In genomic region chr4:147928400-147928799, GRCh38 we compare ENCODE assay signal across 20 cellular contexts.
DNase-seq lines count a peak whose midpoint lies in the region; ATAC-seq and TF ChIP-seq lines count a peak whose summit lies in the region.
"Had no signal": no experiment of that assay in that cellular context is flagged by ENCODE, and none has a peak within 500 bp of the region (broad histone marks: within the 10 kb centered on the region; RNA-seq: fewer than 3 reads in every experiment).

No MANE protein-coding gene starts in this region.

- POLR2A ChIA-PET in CD4-positive, alpha-beta T cell (lab: Charles Lee) = no interaction called here

- CTCF ChIA-PET in CD4-positive, alpha-beta T cell (lab: Charles Lee) = no interaction called here

- no peak overlapping the region for H3K4me3 Mint-ChIP-seq in nephron progenitor cell
- H3K4me3 Mint-ChIP-seq in CD4-positive, alpha-beta T cell = no peak overlapping the region
- H3K4me3 Mint-ChIP-seq: activated CD4-positive, alpha-beta memory T cell treated with anti-CD3 and anti-CD28 coated beads, Interleukin-2, amount 10 ng/mL, durations not matched to agents 7 days and 5 days; activated naive CD8-positive, alpha-beta T cell treated with anti-CD3 and anti-CD28 coated beads for 36 hours; activated T-cell treated with anti-CD3 and anti-CD28 coated beads, Interleukin-2, amount 50 U/mL, for 72 hours; endodermal cell had no signal

- peak; percentile 24 for DNase-seq in AG09309 (ENCODE audit: low read depth)
- peak; percentile 1 for DNase-seq in HT-29 (ENCODE audit: low spot score)
- DNase-seq in dermis microvascular lymphatic vessel endothelial cell (ENCODE audit: low read depth in 2 of 2) = peak; percentile 55 to 85
- no peak for DNase-seq in nephron progenitor cell
- no peak for DNase-seq in CD4-positive, alpha-beta T cell
- DNase-seq in erythroblast (lab: John Stamatoyannopoulos, UW) = no peak
- no peak for DNase-seq in NCI-H774 (lab: John Stamatoyannopoulos, UW)
- DNase-seq in T-helper 2 cell = no peak
- DNase-seq: activated CD4-positive, alpha-beta memory T cell treated with anti-CD3 and anti-CD28 coated beads, Interleukin-2, amount 10 ng/mL, durations not matched to agents 7 days and 5 days; activated naive CD8-positive, alpha-beta T cell treated with anti-CD3 and anti-CD28 coated beads for 36 hours; activated T-cell treated with anti-CD3 and anti-CD28 coated beads, Interleukin-2, amount 50 U/mL, for 72 hours; endodermal cell; midbrain; NCI-H2081; NCI-H510A treated with DMSO at 0.1 percent for 48 hours; OCI-M1; stimulated activated CD4-positive, alpha-beta T cell treated with anti-CD3 and anti-CD28 coated beads, Interleukin-2, amount 100 ng/mL, for 48 hours had no signal

- no peak for TF ChIP-seq CTCF in AG09309 (IDR thresholded peaks at IDR 0.05; ENCODE audit: control insufficient read depth, insufficient read depth, low read depth, low read length, missing control alignments)
- TF ChIP-seq CTCF in nephron progenitor cell (IDR thresholded peaks at IDR 0.05) = no peak
- TF ChIP-seq CTCF in CD4-positive, alpha-beta T cell (IDR thresholded peaks at IDR 0.05) = no peak

- no peaks in the 10 kb centered on the region for H3K9me3 ChIP-seq in CD4-positive, alpha-beta T cell (ENCODE audit: control insufficient read depth, low read length)
- H3K9me3 ChIP-seq: BLaER1 had no signal

- H3K36me3 Mint-ChIP-seq in nephron progenitor cell (ENCODE audit: low read depth) = peaks cover 26% of the 10 kb centered on the region
- no peaks in the 10 kb centered on the region for H3K36me3 Mint-ChIP-seq in CD4-positive, alpha-beta T cell (ENCODE audit: low read depth)

- H3K27me3 Mint-ChIP-seq in nephron progenitor cell (ENCODE audit: low read depth, poor library complexity) = no peaks in the 10 kb centered on the region
- H3K27me3 Mint-ChIP-seq in CD4-positive, alpha-beta T cell = no peaks in the 10 kb centered on the region
- H3K27me3 Mint-ChIP-seq: activated CD4-positive, alpha-beta memory T cell treated with anti-CD3 and anti-CD28 coated beads, Interleukin-2, amount 10 ng/mL, durations not matched to agents 7 days and 5 days; activated naive CD8-positive, alpha-beta T cell treated with anti-CD3 and anti-CD28 coated beads for 36 hours had no signal

- H3K27me3 ChIP-seq in CD4-positive, alpha-beta T cell (ENCODE audit: control insufficient read depth, insufficient read depth, low read length) = no peaks in the 10 kb centered on the region
- H3K27me3 ChIP-seq: BLaER1, cardiac muscle cell had no signal

- no peak for ATAC-seq in CD4-positive, alpha-beta T cell (ENCODE audit: poor library complexity)
- ATAC-seq: activated T-cell treated with anti-CD3 and anti-CD28 coated beads, Interleukin-2, amount 50 U/mL, for 72 hours; HepG2 had no signal

- H3K4me3 ChIP-seq in AG09309 (ENCODE audit: control insufficient read depth, low read depth, low read length) = no peak overlapping the region
- H3K4me3 ChIP-seq: BLaER1, cardiac muscle cell had no signal

- intact Hi-C loops in CD4-positive, alpha-beta T cell (cut with DNase I, micrococcal nuclease) = no loop called here

- H3K4me1 Mint-ChIP-seq in nephron progenitor cell = peaks cover 5% of the 10 kb centered on the region
- H3K4me1 Mint-ChIP-seq in CD4-positive, alpha-beta T cell (ENCODE audit: low read depth) = no peaks in the 10 kb centered on the region

- H3K27ac Mint-ChIP-seq in nephron progenitor cell = peak overlapping the region; percentile 27
- no peak overlapping the region for H3K27ac Mint-ChIP-seq in CD4-positive, alpha-beta T cell
- H3K27ac Mint-ChIP-seq: activated CD4-positive, alpha-beta memory T cell treated with anti-CD3 and anti-CD28 coated beads, Interleukin-2, amount 10 ng/mL, durations not matched to agents 7 days and 5 days; activated naive CD8-positive, alpha-beta T cell treated with anti-CD3 and anti-CD28 coated beads for 36 hours; activated T-cell treated with anti-CD3 and anti-CD28 coated beads, Interleukin-2, amount 50 U/mL, for 72 hours; endodermal cell had no signal

- H3K27ac ChIP-seq in CD4-positive, alpha-beta T cell (ENCODE audit: low read depth, low read length) = no peak overlapping the region
- H3K27ac ChIP-seq: BLaER1, cardiac muscle cell had no signal

- H3K9me3 Mint-ChIP-seq in nephron progenitor cell = peaks cover 6% of the 10 kb centered on the region
- H3K9me3 Mint-ChIP-seq in CD4-positive, alpha-beta T cell = no peaks in the 10 kb centered on the region
- H3K9me3 Mint-ChIP-seq: activated CD4-positive, alpha-beta memory T cell treated with anti-CD3 and anti-CD28 coated beads, Interleukin-2, amount 10 ng/mL, durations not matched to agents 7 days and 5 days; activated naive CD8-positive, alpha-beta T cell treated with anti-CD3 and anti-CD28 coated beads for 36 hours; activated T-cell treated with anti-CD3 and anti-CD28 coated beads, Interleukin-2, amount 50 U/mL, for 72 hours had no signal

- TF ChIP-seq POLR2A in erythroblast (IDR thresholded peaks at IDR 0.05; ENCODE audit: low read length) = no peak

Comparison
In these comparisons a context has a peak if more than half of its experiments do, and no peak if none do; other contexts are left out.
1. DNase-seq: peak in AG09309 (single experiment), HT-29 (single experiment) and dermis microvascular lymphatic vessel endothelial cell (2 of 2); none in nephron progenitor cell (single experiment), CD4-positive, alpha-beta T cell (0 of 10), erythroblast (0 of 2), NCI-H774 (single experiment) and T-helper 2 cell (0 of 5).